Comparison of ENCODE assay signal across 1 cellular context in genomic region chr7:139772837-139773236, GRCh38.
TF ChIP-seq lines count a peak whose summit lies in the region.

No MANE protein-coding gene starts in this region.

TF ChIP-seq in HCT116, 20 proteins besides CTCF, POLR2A, EP300 and RAD21 (continued from another document):
- no peak for TF ChIP-seq SIN3A (IDR thresholded peaks at IDR 0.05; ENCODE audit: low read depth)
- no peak for TF ChIP-seq CBX3 (IDR thresholded peaks at IDR 0.05; ENCODE audit: low read depth)
- no peak for TF ChIP-seq ZBTB33 (IDR thresholded peaks at IDR 0.05; ENCODE audit: extremely low read depth, insufficient replicate concordance, low read length)
- TF ChIP-seq EZH2phosphoT487 (IDR thresholded peaks at IDR 0.05; ENCODE audit: borderline replicate concordance): no peak
- TF ChIP-seq EGR1 (IDR thresholded peaks at IDR 0.05; ENCODE audit: low read depth): no peak
- TF ChIP-seq MAX (IDR thresholded peaks at IDR 0.05): no peak
- TF ChIP-seq CEBPB (IDR thresholded peaks at IDR 0.05; ENCODE audit: low read depth): no peak
- TF ChIP-seq ZNF274 (IDR thresholded peaks at IDR 0.05; ENCODE audit: low read depth, low read length): no peak
